11 cellular contexts compared by ENCODE assay signal in genomic region chr11:89381094-89381493, GRCh38.
DNase-seq lines count a peak whose midpoint lies in the region; ATAC-seq and TF ChIP-seq lines count a peak whose summit lies in the region.
"Had no signal": no experiment of that assay in that cellular context is flagged by ENCODE, and none has a peak within 500 bp of the region (broad histone marks: within the 10 kb centered on the region; RNA-seq: fewer than 3 reads in every experiment).

No MANE protein-coding gene starts in this region.

- TF ChIP-seq POLR2A in thyroid gland (IDR thresholded peaks at IDR 0.05): no peak

- no peaks in the 10 kb centered on the region for H3K36me3 ChIP-seq in brain microvascular endothelial cell (replicated peaks)
- H3K36me3 ChIP-seq in thyroid gland: no peaks in the 10 kb centered on the region

- TF ChIP-seq CTCF in brain microvascular endothelial cell (IDR thresholded peaks at IDR 0.05; ENCODE audit: low read depth, low read length, missing control alignments): no peak
- no peak for TF ChIP-seq CTCF in thyroid gland (IDR thresholded peaks at IDR 0.05)

- no peaks in the 10 kb centered on the region for H3K27me3 ChIP-seq in brain microvascular endothelial cell (replicated peaks)
- H3K27me3 ChIP-seq in thyroid gland: no peaks in the 10 kb centered on the region

- peak; percentile 11 for DNase-seq in stimulated activated CD4-positive, alpha-beta T cell treated with anti-CD3 and anti-CD28 coated beads, Interleukin-1b, Interleukin-23, amount 100 ng/mL, for 48 hours
- DNase-seq in stimulated activated CD4-positive, alpha-beta T cell treated with anti-CD3 and anti-CD28 coated beads, Interleukin-2, amount 100 ng/mL, for 24 hours: no peak
- DNase-seq in brain microvascular endothelial cell: peak; percentile 96
- peak; percentile 98 for DNase-seq in iris pigment epithelial cell (ENCODE audit: low read depth)
- no peak for DNase-seq in thyroid gland
- DNase-seq: CD4-positive, alpha-beta T cell; effector CD8-positive, alpha-beta T cell; KG1 had no signal

- intact Hi-C loops in thyroid gland (cut with DNase I): no loop called here

- WGBS in thyroid gland, 2 donors: 66 to 84% methylated on average over 3 of the region's 3 CpGs

- H3K4me3 ChIP-seq in brain microvascular endothelial cell (ENCODE audit: low read depth, low read length) (no peak overlapping the region), thyroid gland (replicated peaks in 1 of 3) (no peak overlapping the region)

- no peaks in the 10 kb centered on the region for H3K4me1 ChIP-seq in thyroid gland

- H3K9me3 ChIP-seq in thyroid gland: no peaks in the 10 kb centered on the region

- H3K27ac ChIP-seq in brain microvascular endothelial cell: peak overlapping the region; percentile 99
- peak overlapping the region in 1 of 3 donors; percentile 12 for H3K27ac ChIP-seq in thyroid gland

- ATAC-seq in HG02852 (IDR thresholded peaks at IDR 0.05; ENCODE audit: unreplicated experiment): no peak
- ATAC-seq in HG03520 (IDR thresholded peaks at IDR 0.05; ENCODE audit: unreplicated experiment): no peak
- ATAC-seq in GM21360 (IDR thresholded peaks at IDR 0.05; ENCODE audit: unreplicated experiment): no peak

- in situ Hi-C loops in brain microvascular endothelial cell (cut with HindIII; ENCODE audit: low pct_ligation_motif_present, low sequenced_read_pairs): no loop called here

Comparison
In these comparisons a context has a peak if more than half of its experiments do, and no peak if none do; other contexts are left out.
1. DNase-seq: peak in stimulated activated CD4-positive, alpha-beta T cell treated with anti-CD3 and anti-CD28 coated beads, Interleukin-1b, Interleukin-23, amount 100 ng/mL, for 48 hours (single experiment), brain microvascular endothelial cell (single experiment) and iris pigment epithelial cell (single experiment); none in stimulated activated CD4-positive, alpha-beta T cell treated with anti-CD3 and anti-CD28 coated beads, Interleukin-2, amount 100 ng/mL, for 24 hours (0 of 2) and thyroid gland (0 of 2).